In genomic region chr7:142925413-142925812, GRCh38 we compare ENCODE assay signal across 23 cellular contexts. TPM values are rescaled to one million over a fixed set of nuclear protein-coding genes. Genes with fewer than 3 reads are reported as not detected.
DNase-seq lines count a peak whose midpoint lies in the region; ATAC-seq and TF ChIP-seq lines count a peak whose summit lies in the region.
"Had no signal": no experiment of that assay in that cellular context is flagged by ENCODE, and none has a peak within 500 bp of the region (broad histone marks: within the 10 kb centered on the region; RNA-seq: fewer than 3 reads in every experiment).

No MANE protein-coding gene starts in this region.

- no peak overlapping the region for H3K4me3 Mint-ChIP-seq in neural progenitor cell
- H3K4me3 Mint-ChIP-seq: activated T-helper 17 cell treated with anti-CD3 and anti-CD28 coated beads, Interleukin-2, amount 50 U/mL, for 72 hours had no signal

- H3K9me3 Mint-ChIP-seq in neural progenitor cell: peaks cover 3% of the 10 kb centered on the region
- H3K9me3 Mint-ChIP-seq: activated T-helper 17 cell treated with anti-CD3 and anti-CD28 coated beads, Interleukin-2, amount 50 U/mL, for 72 hours had no signal

- no peak overlapping the region for H3K4me3 ChIP-seq in GM06990 (replicated peaks; ENCODE audit: low read depth, low read length)
- no peak overlapping the region for H3K4me3 ChIP-seq in neural progenitor cell
- H3K4me3 ChIP-seq in left lung: no peak overlapping the region
- H3K4me3 ChIP-seq: MG63, Peyer's patch had no signal

- ATAC-seq in SK-N-SH treated with all-trans-retinoic acid at 6 μM for 48 hours (peak; percentile 34; the same call in 1 of the 3 replicates), left lung (no peak)
- ATAC-seq: activated T-helper 17 cell treated with anti-CD3 and anti-CD28 coated beads, Interleukin-2, amount 50 U/mL, for 72 hours; left cardiac atrium; sciatic nerve had no signal

- H3K36me3 ChIP-seq in GM06990 (ENCODE audit: control insufficient read depth, insufficient read depth, low read length) (no peaks in the 10 kb centered on the region), neural progenitor cell (no peaks in the 10 kb centered on the region), left lung (no peaks in the 10 kb centered on the region)
- H3K36me3 ChIP-seq: MG63, Peyer's patch had no signal

- H3K79me2 ChIP-seq in neural progenitor cell (ENCODE audit: low read depth): no peaks in the 10 kb centered on the region

- DNase-seq in GM06990 (ENCODE audit: extremely low read depth, insufficient read length) (no peak), HEK293T (ENCODE audit: extremely low spot score) (peak; percentile 34), neural progenitor cell (ENCODE audit: low spot score) (no peak), NCI-H2196 treated with DMSO at 0.1 percent for 48 hours (lab: John Stamatoyannopoulos, UW; ENCODE audit: unreplicated experiment) (no peak), left lung (no peak), SKM-1 treated with dmso at 0.1 percent for 144 hours (lab: John Stamatoyannopoulos, UW; ENCODE audit: unreplicated experiment) (no peak)
- DNase-seq: central memory CD4-positive, alpha-beta T cell; DMS79 treated with DMSO at 0.1 percent for 48 hours; effector memory CD4-positive, alpha-beta T cell; HCEC 1CT; left cardiac atrium; MG63; NCI-H2029 treated with DMSO at 0.1 percent for 48 hours; NCI-H524 treated with DMSO at 0.1 percent for 48 hours; occipital lobe; Peyer's patch; stimulated activated CD4-positive, alpha-beta T cell treated with anti-CD3 and anti-CD28 coated beads, Interleukin-2, amount 100 ng/mL, for 24 hours; substantia nigra had no signal

- H3F3A ChIP-seq in neural progenitor cell (ENCODE audit: low read depth): no peaks in the 10 kb centered on the region

- H3K4me2 ChIP-seq in neural progenitor cell: no peak overlapping the region

- no peak overlapping the region for H3K27ac Mint-ChIP-seq in neural progenitor cell
- H3K27ac Mint-ChIP-seq: activated T-helper 17 cell treated with anti-CD3 and anti-CD28 coated beads, Interleukin-2, amount 50 U/mL, for 72 hours had no signal

- CTCF ChIA-PET in HEK293T (lab: Yijun Ruan, JAX): interaction anchor here (1.4 kb wide), 1 partner anchor 8 kb away, joined by 3 read pairs; the partner anchor contains the start of gene TRPV5

- H3K36me3 Mint-ChIP-seq in neural progenitor cell: no peaks in the 10 kb centered on the region

- peaks cover 5% of the 10 kb centered on the region for H3K27me3 Mint-ChIP-seq in neural progenitor cell (ENCODE audit: insufficient read depth, low read depth)

- 0 out of 2 replicates have a peak, but pooled peaks cover 2% of the 10 kb centered on the region for H3K27me3 ChIP-seq in GM06990 (replicated peaks; ENCODE audit: control insufficient read depth, insufficient read depth, low read length)
- no peaks in the 10 kb centered on the region for H3K27me3 ChIP-seq in neural progenitor cell
- H3K27me3 ChIP-seq in left lung: no peaks in the 10 kb centered on the region
- H3K27me3 ChIP-seq: MG63, Peyer's patch had no signal

- POLR2A ChIA-PET in HEK293T (lab: Yijun Ruan, JAX): no interaction called here

- intact Hi-C loops in left lung (cut with DNase I): no loop called here

- H3K9me3 ChIP-seq in neural progenitor cell (ENCODE audit: low read depth) (no peaks in the 10 kb centered on the region), left lung (no peaks in the 10 kb centered on the region)
- H3K9me3 ChIP-seq: MG63, Peyer's patch had no signal

- H3K4me1 Mint-ChIP-seq in neural progenitor cell: no peaks in the 10 kb centered on the region
- H3K4me1 Mint-ChIP-seq: activated T-helper 17 cell treated with anti-CD3 and anti-CD28 coated beads, Interleukin-2, amount 50 U/mL, for 72 hours had no signal

- H3K27ac ChIP-seq in neural progenitor cell (no peak overlapping the region), left lung (no peak overlapping the region)
- H3K27ac ChIP-seq: Peyer's patch had no signal

- H4K20me1 ChIP-seq in neural progenitor cell (ENCODE audit: low read depth): no peaks in the 10 kb centered on the region

- TF ChIP-seq CTCF in GM06990 (IDR thresholded peaks at IDR 0.05; ENCODE audit: insufficient read depth, low read length, poor library complexity, severe bottlenecking) (peak; percentile 26), neural progenitor cell (IDR thresholded peaks at IDR 0.05) (peak; percentile 46), left lung (IDR thresholded peaks at IDR 0.05) (no peak)

- H3K9ac ChIP-seq in neural progenitor cell: no peak overlapping the region

- H3K4me1 ChIP-seq in neural progenitor cell (no peaks in the 10 kb centered on the region), left lung (peaks cover 0 to 9% of the 10 kb centered on the region in 2 donors)
- H3K4me1 ChIP-seq: Peyer's patch had no signal

- no peak overlapping the region for H2AFZ ChIP-seq in neural progenitor cell (replicated peaks)

TF ChIP-seq in HEK293T, 16 proteins besides CTCF, POLR2A, EP300 and RAD21:
- TF ChIP-seq, protein P1, sequence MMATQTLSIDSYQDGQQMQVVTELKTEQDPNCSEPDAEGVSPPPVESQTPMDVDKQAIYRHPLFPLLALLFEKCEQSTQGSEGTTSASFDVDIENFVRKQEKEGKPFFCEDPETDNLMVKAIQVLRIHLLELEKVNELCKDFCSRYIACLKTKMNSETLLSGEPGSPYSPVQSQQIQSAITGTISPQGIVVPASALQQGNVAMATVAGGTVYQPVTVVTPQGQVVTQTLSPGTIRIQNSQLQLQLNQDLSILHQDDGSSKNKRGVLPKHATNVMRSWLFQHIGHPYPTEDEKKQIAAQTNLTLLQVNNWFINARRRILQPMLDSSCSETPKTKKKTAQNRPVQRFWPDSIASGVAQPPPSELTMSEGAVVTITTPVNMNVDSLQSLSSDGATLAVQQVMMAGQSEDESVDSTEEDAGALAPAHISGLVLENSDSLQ (IDR thresholded peaks at IDR 0.05): no peak
- TF ChIP-seq FOXK2 (IDR thresholded peaks at IDR 0.05): no peak
- no peak for TF ChIP-seq HDGF (IDR thresholded peaks at IDR 0.05; ENCODE audit: borderline replicate concordance)
- TF ChIP-seq BHLHE40 (IDR thresholded peaks at IDR 0.05; ENCODE audit: borderline replicate concordance): no peak
- no peak for TF ChIP-seq SUZ12 (IDR thresholded peaks at IDR 0.05)
- TF ChIP-seq ARNT (IDR thresholded peaks at IDR 0.05): no peak
- no peak for TF ChIP-seq FOXA1 (IDR thresholded peaks at IDR 0.05)
- no peak for TF ChIP-seq SP1 (IDR thresholded peaks at IDR 0.05)
- no peak for TF ChIP-seq TARDBP (IDR thresholded peaks at IDR 0.05)
- no peak for TF ChIP-seq LEF1 (IDR thresholded peaks at IDR 0.05; ENCODE audit: borderline replicate concordance)
- TF ChIP-seq FOXM1 (IDR thresholded peaks at IDR 0.05; ENCODE audit: borderline replicate concordance): no peak
- no peak for TF ChIP-seq ZNF384 (IDR thresholded peaks at IDR 0.05)
- TF ChIP-seq L3MBTL2 (conservative IDR thresholded peaks at IDR 0.05): no peak
- TF ChIP-seq CTBP1 (IDR thresholded peaks at IDR 0.05; ENCODE audit: borderline replicate concordance): no peak
- no peak for TF ChIP-seq ELF4 (IDR thresholded peaks at IDR 0.05)
- TF ChIP-seq NFRKB (IDR thresholded peaks at IDR 0.05): no peak

TF ChIP-seq in SK-N-SH treated with all-trans-retinoic acid at 6 μM for 48 hours, 23 proteins besides CTCF, POLR2A, EP300 and RAD21:
- TF ChIP-seq, protein P2, sequence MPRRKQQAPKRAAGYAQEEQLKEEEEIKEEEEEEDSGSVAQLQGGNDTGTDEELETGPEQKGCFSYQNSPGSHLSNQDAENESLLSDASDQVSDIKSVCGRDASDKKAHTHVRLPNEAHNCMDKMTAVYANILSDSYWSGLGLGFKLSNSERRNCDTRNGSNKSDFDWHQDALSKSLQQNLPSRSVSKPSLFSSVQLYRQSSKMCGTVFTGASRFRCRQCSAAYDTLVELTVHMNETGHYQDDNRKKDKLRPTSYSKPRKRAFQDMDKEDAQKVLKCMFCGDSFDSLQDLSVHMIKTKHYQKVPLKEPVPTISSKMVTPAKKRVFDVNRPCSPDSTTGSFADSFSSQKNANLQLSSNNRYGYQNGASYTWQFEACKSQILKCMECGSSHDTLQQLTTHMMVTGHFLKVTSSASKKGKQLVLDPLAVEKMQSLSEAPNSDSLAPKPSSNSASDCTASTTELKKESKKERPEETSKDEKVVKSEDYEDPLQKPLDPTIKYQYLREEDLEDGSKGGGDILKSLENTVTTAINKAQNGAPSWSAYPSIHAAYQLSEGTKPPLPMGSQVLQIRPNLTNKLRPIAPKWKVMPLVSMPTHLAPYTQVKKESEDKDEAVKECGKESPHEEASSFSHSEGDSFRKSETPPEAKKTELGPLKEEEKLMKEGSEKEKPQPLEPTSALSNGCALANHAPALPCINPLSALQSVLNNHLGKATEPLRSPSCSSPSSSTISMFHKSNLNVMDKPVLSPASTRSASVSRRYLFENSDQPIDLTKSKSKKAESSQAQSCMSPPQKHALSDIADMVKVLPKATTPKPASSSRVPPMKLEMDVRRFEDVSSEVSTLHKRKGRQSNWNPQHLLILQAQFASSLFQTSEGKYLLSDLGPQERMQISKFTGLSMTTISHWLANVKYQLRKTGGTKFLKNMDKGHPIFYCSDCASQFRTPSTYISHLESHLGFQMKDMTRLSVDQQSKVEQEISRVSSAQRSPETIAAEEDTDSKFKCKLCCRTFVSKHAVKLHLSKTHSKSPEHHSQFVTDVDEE (CRISPR knock-in tag; IDR thresholded peaks at IDR 0.05): no peak
- TF ChIP-seq PATZ1 (CRISPR knock-in tag; IDR thresholded peaks at IDR 0.05; ENCODE audit: borderline replicate concordance) (no peak), TOX (CRISPR knock-in tag; IDR thresholded peaks at IDR 0.05; ENCODE audit: borderline replicate concordance) (no peak)

RNA-seq across cellular contexts. Expression of gene TRPV5, which starts 8.1 kb away (rescaled TPM):
- total RNA-seq in neural progenitor cell (ENCODE audit: low replicate concordance) (not detected in 2 replicates), left lung (not detected)
- total RNA-seq: activated CD8-positive, alpha-beta memory T cell treated with anti-CD3 and anti-CD28 coated beads for 36 hours; left cardiac atrium; mononuclear cell had no signal

RNA-seq across cellular contexts. Expression of gene LLCFC1, which starts 13.9 kb away (rescaled TPM):
- total RNA-seq in neural progenitor cell (ENCODE audit: low replicate concordance) (not detected in 2 replicates), left lung (under 1 TPM in 1 of 2 donors, not detected in 1; 0.37 TPM)
- total RNA-seq: activated CD8-positive, alpha-beta memory T cell treated with anti-CD3 and anti-CD28 coated beads for 36 hours; activated T-helper 17 cell treated with anti-CD3 and anti-CD28 coated beads, Interleukin-2, amount 50 U/mL, for 72 hours; left cardiac atrium; mononuclear cell; occipital lobe; Peyer's patch; sciatic nerve had no signal

RNA-seq across cellular contexts. Expression of gene KEL, which starts 36.8 kb away (rescaled TPM):
- total RNA-seq in neural progenitor cell (ENCODE audit: low replicate concordance): 2.0 TPM in 1 of 2 replicates, not detected in the other
- under 1 TPM; 0.58 to 0.96 TPM for total RNA-seq in left lung
- total RNA-seq: Peyer's patch had no signal

RNA-seq across cellular contexts. Expression of gene TRPV6, which starts 39.9 kb away (rescaled TPM):
- total RNA-seq in neural progenitor cell (ENCODE audit: low replicate concordance): not detected in 2 replicates
- 1 to 10 TPM; 1.1 to 5.0 TPM for total RNA-seq in left lung
- total RNA-seq: activated CD8-positive, alpha-beta memory T cell treated with anti-CD3 and anti-CD28 coated beads for 36 hours had no signal

Comparison
In these comparisons a context has a peak if more than half of its experiments do, and no peak if none do; other contexts are left out.
1. CTCF ChIP-seq: peak in GM06990 (single experiment) and neural progenitor cell (single experiment); none in left lung (0 of 2).